In the genomic region with DNA sequence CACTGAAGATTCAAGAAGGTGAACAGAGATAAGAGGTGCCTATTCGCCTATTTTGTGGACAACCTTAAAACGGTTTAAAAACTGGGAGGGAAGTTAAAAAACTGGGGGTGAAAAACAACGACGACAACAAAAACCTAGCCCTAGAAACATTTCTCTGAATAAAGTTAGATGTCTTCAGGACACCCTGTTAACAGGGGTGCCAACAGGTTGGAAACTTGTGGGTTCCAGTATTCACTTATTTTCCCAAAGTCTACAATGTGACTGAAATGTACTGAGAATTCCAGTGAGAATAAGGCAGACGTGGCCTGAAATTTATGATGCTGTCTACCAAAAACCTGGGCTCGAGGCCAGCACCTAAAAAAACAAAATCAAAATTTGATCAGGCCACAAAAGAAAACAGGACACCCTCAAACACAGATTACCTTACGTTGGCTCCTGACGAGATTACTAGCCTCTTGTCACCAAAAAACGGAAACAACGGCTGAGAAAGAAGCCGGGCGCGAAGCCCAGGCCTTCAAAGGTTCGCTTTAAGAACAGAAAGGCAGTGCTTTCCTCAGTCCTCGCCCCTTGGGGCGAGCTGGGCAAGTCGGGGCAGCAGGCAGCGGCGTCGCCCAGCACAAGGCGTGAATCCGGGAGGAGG, we compare ENCODE assay signal across 8 cellular contexts.
DNase-seq lines count a peak whose midpoint lies in the region; ATAC-seq and TF ChIP-seq lines count a peak whose summit lies in the region.

No MANE protein-coding gene starts in this region.

- H3K27me3 Mint-ChIP-seq in nephron progenitor cell (ENCODE audit: low read depth, poor library complexity): no peaks in the 10 kb centered on the region

- H3K4me3 ChIP-seq in HAP-1 (peak overlapping the region; percentile 90), NB4 (ENCODE audit: low read depth, low read length) (peak overlapping the region; percentile 92), endocrine pancreas (ENCODE audit: control insufficient read depth, insufficient read depth, low read length) (peak overlapping the region; percentile 69)

- peak overlapping the region; percentile 75 for H3K9ac ChIP-seq in endocrine pancreas (ENCODE audit: control insufficient read depth, insufficient read depth, low read length)

- ATAC-seq in GM18511 (IDR thresholded peaks at IDR 0.05; ENCODE audit: unreplicated experiment): peak; percentile 52

- peaks cover 35% of the 10 kb centered on the region for H3K4me1 Mint-ChIP-seq in nephron progenitor cell

- peaks cover 5% of the 10 kb centered on the region for H3K36me3 Mint-ChIP-seq in nephron progenitor cell (ENCODE audit: low read depth)

- peak overlapping the region; percentile 95 for H3K27ac Mint-ChIP-seq in nephron progenitor cell

- TF ChIP-seq CTCF in NB4 (IDR thresholded peaks at IDR 0.05; ENCODE audit: low read depth, low read length) (no peak), nephron progenitor cell (IDR thresholded peaks at IDR 0.05) (no peak)

- TF ChIP-seq POLR2A in NB4 (IDR thresholded peaks at IDR 0.05; ENCODE audit: extremely low read depth, insufficient read length): no peak

- H3K27me3 ChIP-seq in HAP-1 (ENCODE audit: low read depth): no peaks in the 10 kb centered on the region
- no peaks in the 10 kb centered on the region for H3K27me3 ChIP-seq in endocrine pancreas (ENCODE audit: control insufficient read depth, insufficient read depth, low read length)

- H3K9me3 ChIP-seq in HAP-1 (no peaks in the 10 kb centered on the region), endocrine pancreas (ENCODE audit: control insufficient read depth, low read length) (no peaks in the 10 kb centered on the region)

- H3K4me3 Mint-ChIP-seq in nephron progenitor cell: peak overlapping the region; percentile 92

- H3K4me1 ChIP-seq in HAP-1: peaks cover 7% of the 10 kb centered on the region
- H3K4me1 ChIP-seq in endocrine pancreas (ENCODE audit: control insufficient read depth, insufficient read depth, low read length): peaks cover 13% of the 10 kb centered on the region

- no peaks in the 10 kb centered on the region for H3K36me3 ChIP-seq in HAP-1 (replicated peaks)
- H3K36me3 ChIP-seq in endocrine pancreas (ENCODE audit: control insufficient read depth, insufficient read depth, low read length): no peaks in the 10 kb centered on the region

- DNase-seq in HAP-1 (ENCODE audit: low spot score in 2 of 2) (no peak), NB4 (ENCODE audit: low read depth) (no peak), nephron progenitor cell (no peak), islet precursor cell (no peak), NCI-H187 treated with DMSO at 0.1 percent for 48 hours (lab: John Stamatoyannopoulos, UW) (no peak)
- no peak for DNase-seq in activated CD4-positive, alpha-beta T cell treated with anti-CD3 and anti-CD28 coated beads for 48 hours

- in situ Hi-C loops in HAP-1 (cut with MboI; ENCODE audit: low sequenced_read_pairs): no loop called here

- H3K9me3 Mint-ChIP-seq in nephron progenitor cell: peaks cover 3% of the 10 kb centered on the region
